19 cellular contexts compared by ENCODE assay signal in the genomic region with DNA sequence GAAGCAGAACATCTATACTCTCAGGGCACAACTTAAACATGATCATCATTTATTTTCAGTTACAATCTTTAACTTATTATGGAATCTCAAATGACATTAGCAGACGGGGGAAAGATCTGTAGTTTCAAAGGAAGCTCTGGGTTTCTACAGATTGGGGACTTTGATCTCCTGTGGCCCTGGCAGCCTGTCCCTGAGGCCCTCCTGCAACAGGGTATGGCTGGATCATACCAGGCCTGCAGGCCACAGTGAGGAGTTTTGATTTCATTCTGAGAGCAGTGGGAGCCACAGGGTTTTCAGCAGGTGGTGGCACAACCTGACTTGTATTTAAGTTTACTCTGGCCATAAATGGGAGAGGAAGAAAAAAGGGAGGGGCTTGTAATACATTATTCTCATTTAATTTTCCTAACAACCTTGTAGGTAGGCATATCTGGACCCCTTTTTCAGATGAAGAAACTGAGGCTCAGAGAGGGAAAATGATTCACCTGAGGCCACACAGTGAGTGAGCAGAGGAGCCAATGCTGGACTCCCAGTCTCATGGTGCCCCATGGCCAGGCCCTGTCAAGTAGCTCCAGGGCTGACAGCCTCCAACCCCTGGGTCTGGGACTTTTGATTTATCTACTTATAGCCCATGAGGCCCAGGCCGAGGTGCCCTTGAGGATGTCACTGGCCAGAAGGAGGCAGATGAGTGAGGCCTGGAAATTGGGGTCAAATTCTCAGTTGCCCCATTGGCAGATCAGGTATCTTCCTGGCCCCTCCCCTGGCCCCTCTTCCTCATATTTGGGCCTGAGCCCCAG.
"Had no signal": no experiment of that assay in that cellular context is flagged by ENCODE, and none has a peak within 500 bp of the region (broad histone marks: within the 10 kb centered on the region; RNA-seq: fewer than 3 reads in every experiment).

No MANE protein-coding gene starts in this region.

- H3K27me3 Mint-ChIP-seq: activated CD4-positive, alpha-beta T cell treated with anti-CD3 and anti-CD28 coated beads, Interleukin-2, amount 10 ng/mL, durations not matched to agents 7 days and 5 days had no signal

- DNase-seq: activated CD4-positive, alpha-beta T cell treated with anti-CD3 and anti-CD28 coated beads, Interleukin-2, amount 10 ng/mL, durations not matched to agents 7 days and 5 days; activated CD8-positive, alpha-beta memory T cell treated with anti-CD3 and anti-CD28 coated beads for 24 hours; activated CD8-positive, alpha-beta memory T cell treated with anti-CD3 and anti-CD28 coated beads, Interleukin-2, amount 50 U/mL, for 48 hours; activated naive CD4-positive, alpha-beta T cell; anterior cingulate cortex; brain microvascular endothelial cell; central memory CD4-positive, alpha-beta T cell; cortex of kidney; heart left ventricle; kidney glomerular epithelial cell; mesenchymal stem cell; naive thymus-derived CD4-positive, alpha-beta T cell; pancreas; sigmoid colon; stimulated activated naive CD4-positive, alpha-beta T cell; upper lobe of right lung had no signal

- H3K9me3 ChIP-seq: gastroesophageal sphincter, heart left ventricle, neutrophil, pancreas, sigmoid colon, upper lobe of right lung had no signal

- H3K36me3 ChIP-seq: brain microvascular endothelial cell, gastroesophageal sphincter, heart left ventricle, neutrophil, pancreas, sigmoid colon, upper lobe of right lung had no signal

- H3K27me3 ChIP-seq: brain microvascular endothelial cell, gastroesophageal sphincter, heart left ventricle, neutrophil, pancreas, sigmoid colon, upper lobe of right lung had no signal

- H3K27ac ChIP-seq: brain microvascular endothelial cell, gastroesophageal sphincter, heart left ventricle, neutrophil, pancreas, sigmoid colon, upper lobe of right lung had no signal

- H3K36me3 Mint-ChIP-seq: naive thymus-derived CD4-positive, alpha-beta T cell had no signal

- H3K27ac Mint-ChIP-seq: activated CD4-positive, alpha-beta T cell treated with anti-CD3 and anti-CD28 coated beads, Interleukin-2, amount 10 ng/mL, durations not matched to agents 7 days and 5 days had no signal

- ATAC-seq: activated CD4-positive, CD25-positive, alpha-beta regulatory T cell treated with anti-CD3 and anti-CD28 coated beads, Interleukin-2, amount 50 U/mL, for 24 hours; gastroesophageal sphincter; heart left ventricle; naive thymus-derived CD4-positive, alpha-beta T cell; pancreas; upper lobe of right lung had no signal

- H3K4me1 ChIP-seq: gastroesophageal sphincter, pancreas, sigmoid colon, upper lobe of right lung had no signal

- H3K9me3 Mint-ChIP-seq: activated CD4-positive, alpha-beta T cell treated with anti-CD3 and anti-CD28 coated beads, Interleukin-2, amount 10 ng/mL, durations not matched to agents 7 days and 5 days; naive thymus-derived CD4-positive, alpha-beta T cell had no signal

- H3K4me3 Mint-ChIP-seq: activated CD4-positive, alpha-beta T cell treated with anti-CD3 and anti-CD28 coated beads, Interleukin-2, amount 10 ng/mL, durations not matched to agents 7 days and 5 days; naive thymus-derived CD4-positive, alpha-beta T cell had no signal

- H3K4me3 ChIP-seq: gastroesophageal sphincter, heart left ventricle, pancreas, sigmoid colon, upper lobe of right lung had no signal
